ENCODE assay signal across 11 cellular contexts in genomic region chr5:133285583-133286021, GRCh38.
DNase-seq lines count a peak whose midpoint lies in the region; ATAC-seq, FAIRE-seq and TF ChIP-seq lines count a peak whose summit lies in the region.
"Had no signal": no experiment of that assay in that cellular context is flagged by ENCODE, and none has a peak within 500 bp of the region (broad histone marks: within the 10 kb centered on the region; RNA-seq: fewer than 3 reads in every experiment).

No MANE protein-coding gene starts in this region.

- no peak for ATAC-seq in CD4-positive, alpha-beta T cell (ENCODE audit: poor library complexity)
- ATAC-seq: activated naive CD8-positive, alpha-beta T cell treated with anti-CD3 and anti-CD28 coated beads, Interleukin-2, amount 50 U/mL, for 24 hours had no signal

- CTCF ChIA-PET in OCI-LY7 (lab: Charles Lee; ENCODE audit: unreplicated experiment): no interaction called here
- CTCF ChIA-PET in CD4-positive, alpha-beta T cell (lab: Charles Lee): no interaction called here

- H3K4ac ChIP-seq in mesenchymal stem cell (ENCODE audit: low read depth in 1 of 2, low read length in 2 of 2): no peak overlapping the region

- no peak overlapping the region for H2BK15ac ChIP-seq in mesenchymal stem cell (ENCODE audit: low read depth, poor library complexity, severe bottlenecking)

- H3K27ac ChIP-seq in mesenchymal stem cell (ENCODE audit: low read length, poor library complexity, severe bottlenecking) (no peak overlapping the region), OCI-LY7 (ENCODE audit: low read depth, low read length, poor library complexity, severe bottlenecking) (no peak overlapping the region), esophagus squamous epithelium (no peak overlapping the region)
- no peak overlapping the region for H3K27ac ChIP-seq in CD4-positive, alpha-beta T cell (ENCODE audit: low read depth, low read length)

- FAIRE-seq in bronchial epithelial cell (lab: Jason Lieb, UNC): peak; percentile 95
- FAIRE-seq: G401.6 had no signal

- H3K27me3 Mint-ChIP-seq in CD4-positive, alpha-beta T cell: no peaks in the 10 kb centered on the region
- H3K27me3 Mint-ChIP-seq: activated naive CD8-positive, alpha-beta T cell treated with anti-CD3 and anti-CD28 coated beads, Interleukin-2, amount 50 U/mL, for 24 hours had no signal

- TF ChIP-seq POLR2A in esophagus squamous epithelium (IDR thresholded peaks at IDR 0.05): no peak

- H2BK12ac ChIP-seq in mesenchymal stem cell (ENCODE audit: low read length in 2 of 2): no peak overlapping the region

- H3K9me3 ChIP-seq in mesenchymal stem cell (ENCODE audit: control insufficient read depth, low read length) (no peaks in the 10 kb centered on the region), OCI-LY7 (ENCODE audit: low read length) (no peaks in the 10 kb centered on the region), esophagus squamous epithelium (no peaks in the 10 kb centered on the region)
- no peaks in the 10 kb centered on the region for H3K9me3 ChIP-seq in CD4-positive, alpha-beta T cell (ENCODE audit: control insufficient read depth, low read length)

- 79% methylated on average over 7 of the region's 7 CpGs for WGBS in mesenchymal stem cell
- WGBS in esophagus squamous epithelium, 2 donors: 17 to 30% methylated on average over 1 to 7 of the region's 7 CpGs

- no peak overlapping the region for H3K9ac ChIP-seq in mesenchymal stem cell (ENCODE audit: low read length)

- H2AFZ ChIP-seq in mesenchymal stem cell (ENCODE audit: low read depth, low read length) (no peak overlapping the region), OCI-LY7 (ENCODE audit: low read length) (no peak overlapping the region)

- H3K18ac ChIP-seq in mesenchymal stem cell (ENCODE audit: low read depth in 1 of 2, low read length in 2 of 2): no peak overlapping the region

- DNase-seq in COLO668 (lab: John Stamatoyannopoulos, UW; ENCODE audit: unreplicated experiment): peak; percentile 44
- peak; percentile 79 for DNase-seq in M059J (ENCODE audit: low read depth)
- peak; percentile 89 for DNase-seq in bronchial epithelial cell (ENCODE audit: low read depth)
- peak; percentile 29 for DNase-seq in mesenchymal stem cell
- no peak for DNase-seq in OCI-LY7 (ENCODE audit: low spot score)
- DNase-seq in GM03348 (ENCODE audit: low spot score): no peak
- no peak for DNase-seq in esophagus squamous epithelium (lab: John Stamatoyannopoulos, UW)
- no peak for DNase-seq in CD4-positive, alpha-beta T cell
- DNase-seq: activated naive CD8-positive, alpha-beta T cell treated with anti-CD3 and anti-CD28 coated beads, Interleukin-2, amount 50 U/mL, for 24 hours; nephron progenitor cell had no signal

- H3K4me1 ChIP-seq in mesenchymal stem cell (ENCODE audit: control insufficient read depth, insufficient read depth, low read depth, low read length) (peaks cover 5% of the 10 kb centered on the region), OCI-LY7 (ENCODE audit: insufficient read depth, low read length, poor library complexity, severe bottlenecking) (no peaks in the 10 kb centered on the region), esophagus squamous epithelium (peaks cover 0 to 26% (median 5%) of the 10 kb centered on the region in 3 donors)

- TF ChIP-seq CTCF in bronchial epithelial cell (IDR thresholded peaks at IDR 0.05; ENCODE audit: insufficient read depth, low read length, severe bottlenecking): no peak
- TF ChIP-seq CTCF in OCI-LY7 (conservative IDR thresholded peaks at IDR 0.05; ENCODE audit: low read length): no peak
- no peak for TF ChIP-seq CTCF in esophagus squamous epithelium (IDR thresholded peaks at IDR 0.05)
- no peak for TF ChIP-seq CTCF in CD4-positive, alpha-beta T cell (IDR thresholded peaks at IDR 0.05)

- BruUV-seq in OCI-LY7 (replicated peaks; lab: Mats Ljungman, UMichigan): no TSS peak

- H3K4me3 ChIP-seq in bronchial epithelial cell (ENCODE audit: low read depth, low read length): no peak overlapping the region
- no peak overlapping the region for H3K4me3 ChIP-seq in mesenchymal stem cell (ENCODE audit: insufficient read depth in 1 of 2, low read depth in 1 of 2, low read length in 2 of 2)
- no peak overlapping the region for H3K4me3 ChIP-seq in OCI-LY7 (ENCODE audit: low read depth, low read length, poor library complexity, severe bottlenecking)
- H3K4me3 ChIP-seq in esophagus squamous epithelium: no peak overlapping the region

- H4K20me1 ChIP-seq in OCI-LY7 (ENCODE audit: insufficient read depth, low read length): no peaks in the 10 kb centered on the region

- H3K4me1 Mint-ChIP-seq in CD4-positive, alpha-beta T cell (ENCODE audit: low read depth): no peaks in the 10 kb centered on the region
- H3K4me1 Mint-ChIP-seq: activated naive CD8-positive, alpha-beta T cell treated with anti-CD3 and anti-CD28 coated beads, Interleukin-2, amount 50 U/mL, for 24 hours; nephron progenitor cell had no signal

- no peak overlapping the region for H4K8ac ChIP-seq in mesenchymal stem cell (ENCODE audit: low read length)

- no peak overlapping the region for H2AK5ac ChIP-seq in mesenchymal stem cell (ENCODE audit: low read length, severe bottlenecking)

- intact Hi-C loops in OCI-LY7 (cut with micrococcal nuclease; ENCODE audit: unreplicated experiment) (no loop called here), esophagus squamous epithelium (cut with DNase I) (no loop called here)
- intact Hi-C loops in CD4-positive, alpha-beta T cell (cut with DNase I, micrococcal nuclease): no loop called here

- no peaks in the 10 kb centered on the region for H3K79me1 ChIP-seq in mesenchymal stem cell (replicated peaks; ENCODE audit: low read length, poor library complexity, severe bottlenecking)

- no peak overlapping the region for H2BK120ac ChIP-seq in mesenchymal stem cell (ENCODE audit: low read depth, low read length)

- H3K9me2 ChIP-seq in OCI-LY7 (ENCODE audit: insufficient read depth, low read length): no peaks in the 10 kb centered on the region

- H3K14ac ChIP-seq in mesenchymal stem cell (ENCODE audit: low read length in 2 of 2): no peak overlapping the region

- H4K91ac ChIP-seq in mesenchymal stem cell (ENCODE audit: low read length): no peak overlapping the region

- H3K36me3 ChIP-seq in bronchial epithelial cell (ENCODE audit: control insufficient read depth, insufficient read depth, low read length) (no peaks in the 10 kb centered on the region), mesenchymal stem cell (ENCODE audit: control insufficient read depth in 1 of 2, insufficient read depth in 2 of 2, low read depth in 1 of 2, low read length in 2 of 2) (no peaks in the 10 kb centered on the region), OCI-LY7 (ENCODE audit: insufficient read depth, low read length) (no peaks in the 10 kb centered on the region), esophagus squamous epithelium (no peaks in the 10 kb centered on the region)

- no peak overlapping the region for H2BK5ac ChIP-seq in mesenchymal stem cell (ENCODE audit: low read depth, low read length, poor library complexity, severe bottlenecking)

- POLR2A ChIA-PET in OCI-LY7 (lab: Charles Lee): no interaction called here
- POLR2A ChIA-PET in CD4-positive, alpha-beta T cell (lab: Charles Lee): interaction anchor here (0.7 kb wide), 1 partner anchor 31 kb away, joined by 3 read pairs; no protein-coding TSS in a partner anchor

- H3K27ac Mint-ChIP-seq in CD4-positive, alpha-beta T cell: no peak overlapping the region
- H3K27ac Mint-ChIP-seq: activated naive CD8-positive, alpha-beta T cell treated with anti-CD3 and anti-CD28 coated beads, Interleukin-2, amount 50 U/mL, for 24 hours; nephron progenitor cell had no signal

- no peaks in the 10 kb centered on the region for H3K36me3 Mint-ChIP-seq in CD4-positive, alpha-beta T cell (ENCODE audit: low read depth)

- no peaks in the 10 kb centered on the region for H3K79me2 ChIP-seq in OCI-LY7 (ENCODE audit: insufficient read depth, low read depth, low read length)

- H3K9me3 Mint-ChIP-seq in CD4-positive, alpha-beta T cell: no peaks in the 10 kb centered on the region
- H3K9me3 Mint-ChIP-seq: activated naive CD8-positive, alpha-beta T cell treated with anti-CD3 and anti-CD28 coated beads, Interleukin-2, amount 50 U/mL, for 24 hours; nephron progenitor cell had no signal

- H3K27me3 ChIP-seq in bronchial epithelial cell (ENCODE audit: control insufficient read depth, insufficient read depth, low read length) (no peaks in the 10 kb centered on the region), mesenchymal stem cell (ENCODE audit: control insufficient read depth in 1 of 2, insufficient read depth in 1 of 2, low read length in 2 of 2) (peaks cover 0 to 43% of the 10 kb centered on the region in 2 experiments), esophagus squamous epithelium (no peaks in the 10 kb centered on the region)
- no peaks in the 10 kb centered on the region for H3K27me3 ChIP-seq in CD4-positive, alpha-beta T cell (ENCODE audit: control insufficient read depth, insufficient read depth, low read length)

- H3K23ac ChIP-seq in mesenchymal stem cell (ENCODE audit: low read length in 2 of 2): no peak overlapping the region

- H3K4me3 Mint-ChIP-seq in CD4-positive, alpha-beta T cell: no peak overlapping the region
- H3K4me3 Mint-ChIP-seq: activated naive CD8-positive, alpha-beta T cell treated with anti-CD3 and anti-CD28 coated beads, Interleukin-2, amount 50 U/mL, for 24 hours; nephron progenitor cell had no signal

- H3K4me2 ChIP-seq in mesenchymal stem cell (ENCODE audit: low read length, poor library complexity, severe bottlenecking) (no peak overlapping the region), OCI-LY7 (ENCODE audit: low read length) (no peak overlapping the region)

Comparison
In these comparisons a context has a peak if more than half of its experiments do, and no peak if none do; other contexts are left out.
1. DNase-seq: peak in COLO668 (single experiment), M059J (single experiment), bronchial epithelial cell (single experiment) and mesenchymal stem cell (single experiment); none in OCI-LY7 (single experiment), GM03348 (single experiment), esophagus squamous epithelium (single experiment) and CD4-positive, alpha-beta T cell (0 of 10).